1 cellular context compared by ENCODE assay signal in the genomic region with DNA sequence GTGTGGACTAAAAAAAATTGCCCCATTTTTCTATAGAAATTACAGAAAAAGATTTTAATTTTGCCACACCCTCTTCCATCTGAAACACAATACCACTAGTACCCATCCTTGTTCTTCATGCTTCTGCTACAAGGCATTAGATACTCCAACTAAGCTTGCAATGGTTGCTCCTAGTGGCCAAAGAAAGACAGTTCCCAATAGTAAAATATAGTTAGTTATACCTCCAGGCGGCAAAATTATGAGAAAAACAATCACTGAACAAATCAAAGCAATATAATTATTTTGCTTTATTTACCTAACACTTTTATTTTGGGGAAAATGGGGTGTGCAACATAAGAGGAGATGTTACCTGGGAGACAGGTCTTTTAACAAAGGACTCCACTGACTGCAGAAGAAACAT.
TF ChIP-seq lines count a peak whose summit lies in the region.

No MANE protein-coding gene starts in this region.

TF ChIP-seq in HCT116, 20 proteins besides CTCF, POLR2A, EP300 and RAD21:
- TF ChIP-seq, protein P1, sequence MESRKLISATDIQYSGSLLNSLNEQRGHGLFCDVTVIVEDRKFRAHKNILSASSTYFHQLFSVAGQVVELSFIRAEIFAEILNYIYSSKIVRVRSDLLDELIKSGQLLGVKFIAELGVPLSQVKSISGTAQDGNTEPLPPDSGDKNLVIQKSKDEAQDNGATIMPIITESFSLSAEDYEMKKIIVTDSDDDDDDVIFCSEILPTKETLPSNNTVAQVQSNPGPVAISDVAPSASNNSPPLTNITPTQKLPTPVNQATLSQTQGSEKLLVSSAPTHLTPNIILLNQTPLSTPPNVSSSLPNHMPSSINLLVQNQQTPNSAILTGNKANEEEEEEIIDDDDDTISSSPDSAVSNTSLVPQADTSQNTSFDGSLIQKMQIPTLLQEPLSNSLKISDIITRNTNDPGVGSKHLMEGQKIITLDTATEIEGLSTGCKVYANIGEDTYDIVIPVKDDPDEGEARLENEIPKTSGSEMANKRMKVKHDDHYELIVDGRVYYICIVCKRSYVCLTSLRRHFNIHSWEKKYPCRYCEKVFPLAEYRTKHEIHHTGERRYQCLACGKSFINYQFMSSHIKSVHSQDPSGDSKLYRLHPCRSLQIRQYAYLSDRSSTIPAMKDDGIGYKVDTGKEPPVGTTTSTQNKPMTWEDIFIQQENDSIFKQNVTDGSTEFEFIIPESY (IDR thresholded peaks at IDR 0.05; ENCODE audit: extremely low read depth, insufficient replicate concordance, low read length): no peak
- no peak for TF ChIP-seq EGR1 (IDR thresholded peaks at IDR 0.05; ENCODE audit: low read depth)
- TF ChIP-seq, protein P2, sequence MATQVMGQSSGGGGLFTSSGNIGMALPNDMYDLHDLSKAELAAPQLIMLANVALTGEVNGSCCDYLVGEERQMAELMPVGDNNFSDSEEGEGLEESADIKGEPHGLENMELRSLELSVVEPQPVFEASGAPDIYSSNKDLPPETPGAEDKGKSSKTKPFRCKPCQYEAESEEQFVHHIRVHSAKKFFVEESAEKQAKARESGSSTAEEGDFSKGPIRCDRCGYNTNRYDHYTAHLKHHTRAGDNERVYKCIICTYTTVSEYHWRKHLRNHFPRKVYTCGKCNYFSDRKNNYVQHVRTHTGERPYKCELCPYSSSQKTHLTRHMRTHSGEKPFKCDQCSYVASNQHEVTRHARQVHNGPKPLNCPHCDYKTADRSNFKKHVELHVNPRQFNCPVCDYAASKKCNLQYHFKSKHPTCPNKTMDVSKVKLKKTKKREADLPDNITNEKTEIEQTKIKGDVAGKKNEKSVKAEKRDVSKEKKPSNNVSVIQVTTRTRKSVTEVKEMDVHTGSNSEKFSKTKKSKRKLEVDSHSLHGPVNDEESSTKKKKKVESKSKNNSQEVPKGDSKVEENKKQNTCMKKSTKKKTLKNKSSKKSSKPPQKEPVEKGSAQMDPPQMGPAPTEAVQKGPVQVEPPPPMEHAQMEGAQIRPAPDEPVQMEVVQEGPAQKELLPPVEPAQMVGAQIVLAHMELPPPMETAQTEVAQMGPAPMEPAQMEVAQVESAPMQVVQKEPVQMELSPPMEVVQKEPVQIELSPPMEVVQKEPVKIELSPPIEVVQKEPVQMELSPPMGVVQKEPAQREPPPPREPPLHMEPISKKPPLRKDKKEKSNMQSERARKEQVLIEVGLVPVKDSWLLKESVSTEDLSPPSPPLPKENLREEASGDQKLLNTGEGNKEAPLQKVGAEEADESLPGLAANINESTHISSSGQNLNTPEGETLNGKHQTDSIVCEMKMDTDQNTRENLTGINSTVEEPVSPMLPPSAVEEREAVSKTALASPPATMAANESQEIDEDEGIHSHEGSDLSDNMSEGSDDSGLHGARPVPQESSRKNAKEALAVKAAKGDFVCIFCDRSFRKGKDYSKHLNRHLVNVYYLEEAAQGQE (IDR thresholded peaks at IDR 0.05; ENCODE audit: low read depth): no peak
- no peak for TF ChIP-seq JUND (IDR thresholded peaks at IDR 0.05)
- no peak for TF ChIP-seq SRF (IDR thresholded peaks at IDR 0.05; ENCODE audit: low read depth)
- no peak for TF ChIP-seq EZH2phosphoT487 (IDR thresholded peaks at IDR 0.05; ENCODE audit: borderline replicate concordance)
- TF ChIP-seq YY1 (IDR thresholded peaks at IDR 0.05; ENCODE audit: extremely low read depth, insufficient replicate concordance, low read depth, low read length): no peak
- TF ChIP-seq TCF7L2 (IDR thresholded peaks at IDR 0.05; ENCODE audit: borderline replicate concordance, extremely low read depth, insufficient read depth, insufficient read length): no peak
- no peak for TF ChIP-seq CBX3 (IDR thresholded peaks at IDR 0.05; ENCODE audit: low read depth)
- no peak for TF ChIP-seq EZH2 (IDR thresholded peaks at IDR 0.05)
- no peak for TF ChIP-seq SP1 (IDR thresholded peaks at IDR 0.05; ENCODE audit: low read depth)
- TF ChIP-seq SIN3A (IDR thresholded peaks at IDR 0.05; ENCODE audit: low read depth): no peak
- TF ChIP-seq POLR2AphosphoS5 (IDR thresholded peaks at IDR 0.05; ENCODE audit: low read depth, low read length): no peak
- TF ChIP-seq ATF3 (IDR thresholded peaks at IDR 0.05): no peak
- TF ChIP-seq, protein P3, sequence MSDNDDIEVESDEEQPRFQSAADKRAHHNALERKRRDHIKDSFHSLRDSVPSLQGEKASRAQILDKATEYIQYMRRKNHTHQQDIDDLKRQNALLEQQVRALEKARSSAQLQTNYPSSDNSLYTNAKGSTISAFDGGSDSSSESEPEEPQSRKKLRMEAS (IDR thresholded peaks at IDR 0.05): no peak
- TF ChIP-seq ELF1 (IDR thresholded peaks at IDR 0.05; ENCODE audit: borderline replicate concordance, low read depth): no peak
- TF ChIP-seq ZFX (IDR thresholded peaks at IDR 0.05): no peak
- TF ChIP-seq FOSL1 (IDR thresholded peaks at IDR 0.05; ENCODE audit: low read depth): no peak
- TF ChIP-seq CEBPB (IDR thresholded peaks at IDR 0.05; ENCODE audit: low read depth): no peak
